Comparison of ENCODE assay signal across 23 cellular contexts in the genomic region with DNA sequence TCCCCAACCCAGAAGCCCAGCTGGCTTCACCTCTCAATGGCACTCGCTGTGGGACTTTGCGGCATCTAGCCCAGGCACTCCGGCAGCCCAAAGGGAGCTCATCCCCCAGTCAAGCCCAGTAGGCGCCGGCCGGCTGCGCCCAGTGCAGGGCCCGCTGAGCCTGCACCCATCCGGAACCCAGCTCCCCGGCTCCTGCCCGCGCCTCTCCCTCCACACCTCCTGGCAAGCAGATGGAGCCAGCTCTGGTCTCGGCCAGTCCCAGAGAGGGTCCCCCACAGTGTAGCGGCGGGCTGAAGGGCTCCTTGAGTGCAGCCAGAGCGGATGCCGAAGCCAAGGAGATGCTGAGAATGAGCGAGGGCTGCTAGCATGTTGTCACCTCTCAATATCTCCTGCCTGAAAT.
"Had no signal": no experiment of that assay in that cellular context is flagged by ENCODE, and none has a peak within 500 bp of the region (broad histone marks: within the 10 kb centered on the region; RNA-seq: fewer than 3 reads in every experiment).

No MANE protein-coding gene starts in this region.

- H3K9me3 ChIP-seq: MG63, SK-N-SH had no signal

- DNase-seq: IMR-90, Karpas-422, KG1, MG63, NCI-H1092 treated with DMSO at 0.1 percent for 48 hours, NCI-H1417 treated with DMSO at 0.1 percent for 48 hours, NCI-H146, NCI-H1694 treated with DMSO at 0.1 percent for 48 hours, NCI-H1930, NCI-H2081, NCI-H2107, NCI-H2171, NCI-H226, NCI-H446, NCI-H510A, NCI-H524 treated with DMSO at 0.1 percent for 48 hours, NCI-H69, NCI-H774, RPMI8226, SHP77, SK-N-SH, SW 1271 had no signal

- H3K36me3 ChIP-seq: MG63 had no signal

- H3K27me3 ChIP-seq: MG63 had no signal

- ATAC-seq: HepG2 had no signal

- H3K4me3 ChIP-seq: MG63 had no signal
